In genomic region chr11:6353367-6353987, GRCh38 we compare ENCODE assay signal across 8 cellular contexts. TPM values are rescaled to one million over a fixed set of nuclear protein-coding genes. Genes with fewer than 3 reads are reported as not detected.
DNase-seq lines count a peak whose midpoint lies in the region; ATAC-seq and TF ChIP-seq lines count a peak whose summit lies in the region.

No MANE protein-coding gene starts in this region.

- H3K27ac ChIP-seq in dorsolateral prefrontal cortex: no peak overlapping the region

- DNase-seq in Ammon's horn (ENCODE audit: low spot score) (peak; percentile 56), NCI-H345 treated with DMSO at 0.1 percent for 48 hours (lab: John Stamatoyannopoulos, UW; ENCODE audit: unreplicated experiment) (peak; percentile 64), dorsolateral prefrontal cortex (peak in 3 of 10 donors; percentile 16 to 57 (median 51)), medulla oblongata (ENCODE audit: extremely low spot score) (peak; percentile 54)
- peak; percentile 45 for DNase-seq in activated CD4-positive, alpha-beta T cell treated with anti-CD3 and anti-CD28 coated beads, Interleukin-2, amount 50 U/mL, for 1 hour
- DNase-seq in stimulated activated CD8-positive, alpha-beta memory T cell treated with anti-CD3 and anti-CD28 coated beads, Interleukin-4, amount 100 ng/mL, for 4 hours (ENCODE audit: low read depth in 2 of 2, low spot score in 1 of 2): peak; percentile 7 to 23

- intact Hi-C loops in dorsolateral prefrontal cortex (cut with DNase I): loop anchor here (5.0 to 10.0 kb wide), 2 partner anchors 101 to 1229 kb away; no protein-coding TSS in a partner anchor

- ATAC-seq in GM19023 (IDR thresholded peaks at IDR 0.05; ENCODE audit: unreplicated experiment): peak; percentile 70
- peak; percentile 89 for ATAC-seq in HG03175 (IDR thresholded peaks at IDR 0.05; ENCODE audit: unreplicated experiment)

- H3K27me3 ChIP-seq in dorsolateral prefrontal cortex: no peaks in the 10 kb centered on the region

- H3K4me3 ChIP-seq in dorsolateral prefrontal cortex: no peak overlapping the region

- peak; percentile 46 to 96 (median 86) for TF ChIP-seq CTCF in dorsolateral prefrontal cortex (IDR thresholded peaks at IDR 0.05 in 54 of 56, conservative IDR thresholded peaks at IDR 0.05 in 2 of 56; ENCODE audit: low read depth in 1 of 56, partially characterized antibody in 56 of 56)

RNA-seq across cellular contexts. Expression of gene CAVIN3, which starts 33.2 kb away (rescaled TPM):
- total RNA-seq in dorsolateral prefrontal cortex: 10 to 100 TPM in 4 of 120 experiments, 1 to 10 TPM in 114, under 1 TPM in 2; 0.70 to 16.8 (median 4.3) TPM

RNA-seq across cellular contexts. Expression of gene SMPD1, which starts 36.8 kb away (rescaled TPM):
- 10 to 100 TPM; 37.6 to 97.6 (median 53.8) TPM for total RNA-seq in dorsolateral prefrontal cortex
